Comparison of ENCODE assay signal across 23 cellular contexts in genomic region chr1:41217441-41217840, GRCh38.
"Had no signal": no experiment of that assay in that cellular context is flagged by ENCODE, and none has a peak within 500 bp of the region (broad histone marks: within the 10 kb centered on the region; RNA-seq: fewer than 3 reads in every experiment).

No MANE protein-coding gene starts in this region.

- H3K36me3 ChIP-seq: Peyer's patch had no signal

- H3K4me2 ChIP-seq: PC-9 had no signal

- H3K9me3 ChIP-seq: MG63, Peyer's patch had no signal

- H3K27ac ChIP-seq: PC-9, Peyer's patch, SJCRH30 had no signal

- H3K4me3 ChIP-seq: MG63, PC-9, Peyer's patch, SJCRH30 had no signal

- DNase-seq: KBM-7, MG63, NCI-H1092, NCI-H1105 treated with DMSO at 0.1 percent for 48 hours, NCI-H1417 treated with DMSO at 0.1 percent for 48 hours, NCI-H146, NCI-H1694 treated with DMSO at 0.1 percent for 48 hours, NCI-H1930, NCI-H2081, NCI-H2107, NCI-H2227 treated with DMSO at 0.1 percent for 48 hours, NCI-H446, NCI-H510A, NCI-H524 treated with DMSO at 0.1 percent for 48 hours, NCI-H69, NCI-H774, OCI-M1, PC-9, Peyer's patch, SHP77 treated with DMSO at 0.1 percent for 48 hours, SJCRH30 had no signal

- H3K27me3 ChIP-seq: MG63, Peyer's patch, SJCRH30 had no signal

- H2AFZ ChIP-seq: PC-9 had no signal

- ATAC-seq: Right ventricle myocardium inferior, SK-N-SH treated with all-trans-retinoic acid at 6 μM for 48 hours had no signal
